Comparison of ENCODE assay signal across 35 cellular contexts in genomic region chr1:17780916-17781315, GRCh38. TPM values are rescaled to one million over a fixed set of nuclear protein-coding genes. Genes with fewer than 3 reads are reported as not detected.
"Had no signal": no experiment of that assay in that cellular context is flagged by ENCODE, and none has a peak within 500 bp of the region (broad histone marks: within the 10 kb centered on the region; RNA-seq: fewer than 3 reads in every experiment).

No MANE protein-coding gene starts in this region.

- DNase-seq: activated CD4-positive, alpha-beta memory T cell treated with anti-CD3 and anti-CD28 coated beads, Interleukin-2, amount 10 ng/mL, durations not matched to agents 7 days and 5 days; activated CD4-positive, alpha-beta T cell treated with anti-CD3 and anti-CD28 coated beads for 1 hour; activated CD4-positive, alpha-beta T cell treated with anti-CD3 and anti-CD28 coated beads for 36 hours; activated CD4-positive, alpha-beta T cell treated with anti-CD3 and anti-CD28 coated beads for 48 hours; activated CD4-positive, alpha-beta T cell treated with anti-CD3 and anti-CD28 coated beads, Interleukin-2, amount 10 ng/mL, durations not matched to agents 7 days and 5 days; activated CD4-positive, alpha-beta T cell treated with anti-CD3 and anti-CD28 coated beads, Interleukin-2, amount 50 U/mL, for 48 hours; activated CD4-positive, CD25-positive, alpha-beta regulatory T cell; activated CD8-positive, alpha-beta memory T cell treated with anti-CD3 and anti-CD28 coated beads for 24 hours; activated CD8-positive, alpha-beta memory T cell treated with anti-CD3 and anti-CD28 coated beads, Interleukin-2, amount 10 ng/mL, durations not matched to agents 7 days and 5 days; activated CD8-positive, alpha-beta memory T cell treated with anti-CD3 and anti-CD28 coated beads, Interleukin-2, amount 50 U/mL, for 48 hours; activated CD8-positive, alpha-beta T cell treated with anti-CD3 and anti-CD28 coated beads, Interleukin-2, amount 10 ng/mL, durations not matched to agents 7 days and 5 days; activated effector memory CD4-positive, alpha-beta T cell treated with Interleukin-2 at 50 U/mL for 16 hours; activated gamma-delta T cell; activated naive CD4-positive, alpha-beta T cell treated with anti-CD3 and anti-CD28 coated beads, Interleukin-2, amount 10 ng/mL, durations not matched to agents 7 days and 5 days; activated naive CD4-positive, alpha-beta T cell treated with Interleukin-2 at 50 U/mL for 16 hours; activated naive CD8-positive, alpha-beta T cell treated with anti-CD3 and anti-CD28 coated beads, Interleukin-2, amount 10 ng/mL, durations not matched to agents 7 days and 5 days; activated naive CD8-positive, alpha-beta T cell treated with anti-CD3 and anti-CD28 coated beads, Interleukin-2, amount 50 U/mL, for 24 hours; activated T-cell treated with anti-CD3 and anti-CD28 coated beads, Interleukin-2, amount 50 U/mL, for 24 hours; activated T-cell treated with anti-CD3 and anti-CD28 coated beads, Interleukin-2, amount 50 U/mL, for 48 hours; adrenal gland; amniotic stem cell; aorta; body of pancreas; brain microvascular endothelial cell; central memory CD4-positive, alpha-beta T cell; cerebellar nuclear complex; T-helper 1 cell; T-helper 2 cell; T-helper 9 cell; WERI-Rb-1 had no signal

- H3K9me3 ChIP-seq: adrenal gland, body of pancreas, breast epithelium had no signal

- H3K4me1 ChIP-seq: adrenal gland, body of pancreas, breast epithelium had no signal

- H3K27ac ChIP-seq: adrenal gland, body of pancreas, brain microvascular endothelial cell, breast epithelium, WERI-Rb-1 had no signal

- H3K4me3 ChIP-seq: adrenal gland, body of pancreas, breast epithelium had no signal

- ATAC-seq: activated CD4-positive, alpha-beta T cell treated with anti-CD3 and anti-CD28 coated beads for 36 hours; activated CD4-positive, CD25-positive, alpha-beta regulatory T cell treated with anti-CD3 and anti-CD28 coated beads, Interleukin-2, amount 50 U/mL, for 24 hours; activated CD8-positive, alpha-beta memory T cell treated with anti-CD3 and anti-CD28 coated beads, Interleukin-2, amount 10 ng/mL, durations not matched to agents 7 days and 5 days; activated CD8-positive, alpha-beta T cell treated with anti-CD3 and anti-CD28 coated beads, Interleukin-2, amount 10 ng/mL, durations not matched to agents 7 days and 5 days; activated naive CD8-positive, alpha-beta T cell treated with anti-CD3 and anti-CD28 coated beads, Interleukin-2, amount 50 U/mL, for 24 hours; body of pancreas; WTC11 had no signal

- H3K27me3 ChIP-seq: adrenal gland, body of pancreas, brain microvascular endothelial cell had no signal

- H3K36me3 ChIP-seq: adrenal gland, brain microvascular endothelial cell, breast epithelium, WERI-Rb-1 had no signal

RNA-seq across cellular contexts. Expression of gene ACTL8, which starts 25.8 kb away (rescaled TPM):
- total RNA-seq: activated CD4-positive, alpha-beta memory T cell treated with anti-CD3 and anti-CD28 coated beads, Interleukin-2, amount 10 ng/mL, durations not matched to agents 7 days and 5 days; activated CD4-positive, alpha-beta T cell treated with anti-CD3 and anti-CD28 coated beads, Interleukin-2, amount 10 ng/mL, durations not matched to agents 7 days and 5 days; activated CD8-positive, alpha-beta memory T cell treated with anti-CD3 and anti-CD28 coated beads, Interleukin-2, amount 10 ng/mL, durations not matched to agents 7 days and 5 days; activated CD8-positive, alpha-beta T cell treated with anti-CD3 and anti-CD28 coated beads, Interleukin-2, amount 10 ng/mL, durations not matched to agents 7 days and 5 days; activated naive CD8-positive, alpha-beta T cell treated with anti-CD3 and anti-CD28 coated beads, Interleukin-2, amount 10 ng/mL, durations not matched to agents 7 days and 5 days; activated T-helper 2 cell treated with anti-CD3 and anti-CD28 coated beads, Interferon-gamma antibody, Interleukin-2, Interleukin-4, amounts not matched to agents 10 μg/mL and 5 μg/mL and 100 μg/mL, durations not matched to agents 14 hours and 24 hours and 36 hours; adrenal gland; aorta; body of pancreas; breast epithelium; cardiac septum had no signal
- polyA plus RNA-seq: adrenal gland, aorta had no signal
